4 cellular contexts compared by ENCODE assay signal in genomic region chr15:28660744-28661143, GRCh38. TPM values are rescaled to one million over a fixed set of nuclear protein-coding genes. Genes with fewer than 3 reads are reported as not detected.
"Had no signal": no experiment of that assay in that cellular context is flagged by ENCODE, and none has a peak within 500 bp of the region (broad histone marks: within the 10 kb centered on the region; RNA-seq: fewer than 3 reads in every experiment).

No MANE protein-coding gene starts in this region.

RNA-seq across cellular contexts. Expression of gene GOLGA8M, which starts 51.5 kb away (rescaled TPM):
- total RNA-seq: activated T-cell treated with anti-CD3 and anti-CD28 coated beads, Interleukin-2, amount 50 U/mL, for 4 hours; body of pancreas; bronchial epithelial cell had no signal
- polyA plus RNA-seq: cardiac muscle cell had no signal
